13 cellular contexts compared by ENCODE assay signal in genomic region chr9:82466616-82467251, GRCh38.
DNase-seq lines count a peak whose midpoint lies in the region; ATAC-seq and TF ChIP-seq lines count a peak whose summit lies in the region.
"Had no signal": no experiment of that assay in that cellular context is flagged by ENCODE, and none has a peak within 500 bp of the region (broad histone marks: within the 10 kb centered on the region; RNA-seq: fewer than 3 reads in every experiment).

No MANE protein-coding gene starts in this region.

- H3K9me3 ChIP-seq in body of pancreas = no peaks in the 10 kb centered on the region
- H3K9me3 ChIP-seq in aorta (ENCODE audit: control insufficient read depth, low read length) = no peaks in the 10 kb centered on the region
- H3K9me3 ChIP-seq: BLaER1, uterus had no signal

- TF ChIP-seq POLR2A in body of pancreas (IDR thresholded peaks at IDR 0.05) = no peak

- H3K27me3 ChIP-seq in body of pancreas (no peaks in the 10 kb centered on the region), aorta (ENCODE audit: control insufficient read depth in 1 of 2, insufficient read depth in 2 of 2, low read length in 1 of 2) (no peaks in the 10 kb centered on the region)
- H3K27me3 ChIP-seq: BLaER1, uterus had no signal

- ATAC-seq in left cardiac atrium (peak in 1 of 2 donors; percentile 43), Right ventricle myocardium superior (ENCODE audit: poor library complexity) (no peak), body of pancreas (no peak), aorta (ENCODE audit: low FRiP score) (peak; percentile 81), HG02588 (IDR thresholded peaks at IDR 0.05; ENCODE audit: unreplicated experiment) (no peak)
- ATAC-seq: T-cell had no signal

- H3K27ac ChIP-seq in body of pancreas = no peak overlapping the region
- no peak overlapping the region for H3K27ac ChIP-seq in aorta (ENCODE audit: low read depth in 1 of 2, low read length in 2 of 2)
- H3K27ac ChIP-seq: BLaER1, uterus had no signal

- intact Hi-C loops in left cardiac atrium (cut with DNase I) (no loop called here), Right ventricle myocardium superior (cut with DNase I) (no loop called here), body of pancreas (cut with DNase I) (no loop called here), aorta (cut with DNase I) (no loop called here), head of caudate nucleus (cut with DNase I) (no loop called here)

- H3K36me3 ChIP-seq in body of pancreas (replicated peaks in 1 of 2; ENCODE audit: insufficient read depth in 1 of 2, low read depth in 2 of 2) = no peaks in the 10 kb centered on the region
- H3K36me3 ChIP-seq in aorta (ENCODE audit: control insufficient read depth in 1 of 2, insufficient read depth in 2 of 2, low read length in 1 of 2) = no peaks in the 10 kb centered on the region
- H3K36me3 ChIP-seq: BLaER1, uterus had no signal

- DNase-seq in left cardiac atrium (peak; percentile 25), Right ventricle myocardium superior (no peak), body of pancreas (peak in 2 of 4 donors; percentile 16), kidney tubule cell (ENCODE audit: low spot score) (peak; percentile 9), aorta (peak in 1 of 2 donors; percentile 73), head of caudate nucleus (no peak), glomerular visceral epithelial cell (ENCODE audit: extremely low spot score) (no peak)
- DNase-seq: activated CD8-positive, alpha-beta memory T cell treated with anti-CD3 and anti-CD28 coated beads, Interleukin-2, amount 50 U/mL, for 48 hours; stimulated activated CD4-positive, alpha-beta T cell treated with anti-CD3 and anti-CD28 coated beads, Interleukin-4, amount 100 ng/mL, for 4 hours; T-cell; uterus had no signal

- H3K4me3 ChIP-seq in body of pancreas (no peak overlapping the region), aorta (ENCODE audit: low read length in 2 of 2) (no peak overlapping the region)
- H3K4me3 ChIP-seq: BLaER1, uterus had no signal

- 64 to 70% methylated on average over 11 of the region's 11 CpGs for WGBS in body of pancreas, 2 donors
- 52 to 56% methylated on average over 11 of the region's 11 CpGs for WGBS in aorta, 2 donors

- H3K4me1 ChIP-seq in body of pancreas = no peaks in the 10 kb centered on the region
- no peaks in the 10 kb centered on the region for H3K4me1 ChIP-seq in aorta (ENCODE audit: control insufficient read depth in 1 of 2, insufficient read depth in 2 of 2, low read length in 2 of 2)
- H3K4me1 ChIP-seq: BLaER1, uterus had no signal

- peak in 4 of 7 experiments; percentile 5 to 19 (median 14) for TF ChIP-seq CTCF in body of pancreas (IDR thresholded peaks at IDR 0.05)

Comparison
In these comparisons a context has a peak if more than half of its experiments do, and no peak if none do; other contexts are left out.
1. DNase-seq: peak in left cardiac atrium (single experiment) and kidney tubule cell (single experiment); none in Right ventricle myocardium superior (single experiment), head of caudate nucleus (0 of 42) and glomerular visceral epithelial cell (single experiment).